In genomic region chr14:98592611-98593170, GRCh38 we compare ENCODE assay signal across 20 cellular contexts.
DNase-seq lines count a peak whose midpoint lies in the region; ATAC-seq, FAIRE-seq and TF ChIP-seq lines count a peak whose summit lies in the region.
"Had no signal": no experiment of that assay in that cellular context is flagged by ENCODE, and none has a peak within 500 bp of the region (broad histone marks: within the 10 kb centered on the region; RNA-seq: fewer than 3 reads in every experiment).

No MANE protein-coding gene starts in this region.

- no peaks in the 10 kb centered on the region for H3K36me3 Mint-ChIP-seq in activated CD8-positive, alpha-beta T cell treated with anti-CD3 and anti-CD28 coated beads, Interleukin-2, amount 10 ng/mL, durations not matched to agents 7 days and 5 days (ENCODE audit: low read depth)
- H3K36me3 Mint-ChIP-seq in activated CD8-positive, alpha-beta T cell treated with anti-CD3 and anti-CD28 coated beads for 36 hours (ENCODE audit: low read depth): peaks cover 3% of the 10 kb centered on the region
- peaks cover 11% of the 10 kb centered on the region for H3K36me3 Mint-ChIP-seq in neural crest cell (ENCODE audit: low read depth)
- H3K36me3 Mint-ChIP-seq in activated T-helper 2 cell treated with anti-CD3 and anti-CD28 coated beads, Interferon-gamma antibody, Interleukin-2, Interleukin-4, amounts not matched to agents 10 μg/mL and 5 μg/mL and 100 μg/mL, durations not matched to agents 14 hours and 24 hours and 36 hours (ENCODE audit: low read depth): no peaks in the 10 kb centered on the region

- H3K36me3 ChIP-seq in K562 (ENCODE audit: control insufficient read depth, insufficient read depth, low read length) (no peaks in the 10 kb centered on the region), testis (ENCODE audit: low read depth, missing control alignments) (no peaks in the 10 kb centered on the region), kidney (ENCODE audit: control insufficient read depth in 1 of 2, insufficient read depth in 2 of 2, low read length in 2 of 2) (no peaks in the 10 kb centered on the region)

- TF ChIP-seq POLR2A in K562 (conservative IDR thresholded peaks at IDR 0.05) (no peak), testis (IDR thresholded peaks at IDR 0.05) (no peak)

- H3K9me3 ChIP-seq in K562 (replicated peaks; ENCODE audit: control insufficient read depth, insufficient read depth, low read depth, low read length) (no peaks in the 10 kb centered on the region), testis (no peaks in the 10 kb centered on the region), kidney (ENCODE audit: control insufficient read depth in 1 of 2, low read length in 2 of 2) (peaks cover 4% of the 10 kb centered on the region in 2 donors)
- H3K9me3 ChIP-seq: A549, Caco-2 had no signal

- H3K27ac Mint-ChIP-seq in activated CD8-positive, alpha-beta T cell treated with anti-CD3 and anti-CD28 coated beads, Interleukin-2, amount 10 ng/mL, durations not matched to agents 7 days and 5 days: no peak overlapping the region
- H3K27ac Mint-ChIP-seq in activated CD8-positive, alpha-beta T cell treated with anti-CD3 and anti-CD28 coated beads for 36 hours: no peak overlapping the region
- peak overlapping the region; percentile 94 for H3K27ac Mint-ChIP-seq in neural crest cell (ENCODE audit: unreplicated experiment)
- H3K27ac Mint-ChIP-seq in activated T-helper 2 cell treated with anti-CD3 and anti-CD28 coated beads, Interferon-gamma antibody, Interleukin-2, Interleukin-4, amounts not matched to agents 10 μg/mL and 5 μg/mL and 100 μg/mL, durations not matched to agents 14 hours and 24 hours and 36 hours: no peak overlapping the region
- H3K27ac Mint-ChIP-seq: CD4-positive, alpha-beta T cell; GM23338 had no signal

- no peak for TF ChIP-seq EP300 in K562 (IDR thresholded peaks at IDR 0.05; ENCODE audit: low read length)

- DNase-seq in activated CD8-positive, alpha-beta T cell treated with anti-CD3 and anti-CD28 coated beads, Interleukin-2, amount 10 ng/mL, durations not matched to agents 7 days and 5 days: peak; percentile 4
- no peak for DNase-seq in activated CD8-positive, alpha-beta T cell treated with anti-CD3 and anti-CD28 coated beads for 36 hours
- no peak for DNase-seq in K562 (ENCODE audit: extremely low read depth in 1 of 4, low spot score in 3 of 4)
- no peak for DNase-seq in neural crest cell (ENCODE audit: low read depth, low spot score)
- DNase-seq in testis: peak; percentile 17
- DNase-seq in kidney: no peak
- DNase-seq in activated T-helper 2 cell treated with anti-CD3 and anti-CD28 coated beads, Interferon-gamma antibody, Interleukin-2, Interleukin-4, amounts not matched to agents 10 μg/mL and 5 μg/mL and 100 μg/mL, durations not matched to agents 14 hours and 24 hours and 36 hours (ENCODE audit: low spot score): no peak
- DNase-seq: AML-193; Caco-2; CD4-positive, alpha-beta T cell; GF-D8; HCEC 1CT; IMR-90 had no signal

- no peaks in the 10 kb centered on the region for H4K20me1 ChIP-seq in K562 (replicated peaks; ENCODE audit: control insufficient read depth, insufficient read depth, low read length)

- H3K4me1 ChIP-seq in K562 (replicated peaks in 1 of 2; ENCODE audit: control insufficient read depth in 2 of 2, insufficient read depth in 2 of 2, low read length in 2 of 2): no peaks in the 10 kb centered on the region
- no peaks in the 10 kb centered on the region for H3K4me1 ChIP-seq in testis
- H3K4me1 ChIP-seq in kidney (ENCODE audit: control insufficient read depth in 1 of 2, insufficient read depth in 1 of 2, low read depth in 1 of 2, low read length in 2 of 2): no peaks in the 10 kb centered on the region
- H3K4me1 ChIP-seq: A549, Caco-2 had no signal

- no peak for TF ChIP-seq RAD21 in K562 (CRISPR knock-in tag; conservative IDR thresholded peaks at IDR 0.05 in 1 of 2, IDR thresholded peaks at IDR 0.05 in 1 of 2)

- H3K4me3 ChIP-seq in K562: no peak overlapping the region
- H3K4me3 ChIP-seq in testis: peak overlapping the region in 1 of 2 donors; percentile 24
- no peak overlapping the region for H3K4me3 ChIP-seq in kidney (ENCODE audit: low read length in 2 of 2)
- H3K4me3 ChIP-seq: A549, GM23338 had no signal

- FAIRE-seq in K562 (lab: Jason Lieb, UNC) (no peak), kidney (lab: Jason Lieb, UNC) (no peak)
- FAIRE-seq: A549, D721Med, H54, HTR-8/SVneo had no signal

- H3K4me1 Mint-ChIP-seq in activated CD8-positive, alpha-beta T cell treated with anti-CD3 and anti-CD28 coated beads, Interleukin-2, amount 10 ng/mL, durations not matched to agents 7 days and 5 days (ENCODE audit: low read depth): no peaks in the 10 kb centered on the region
- no peaks in the 10 kb centered on the region for H3K4me1 Mint-ChIP-seq in activated CD8-positive, alpha-beta T cell treated with anti-CD3 and anti-CD28 coated beads for 36 hours (ENCODE audit: low read depth)
- peaks cover 39% of the 10 kb centered on the region for H3K4me1 Mint-ChIP-seq in neural crest cell
- no peaks in the 10 kb centered on the region for H3K4me1 Mint-ChIP-seq in activated T-helper 2 cell treated with anti-CD3 and anti-CD28 coated beads, Interferon-gamma antibody, Interleukin-2, Interleukin-4, amounts not matched to agents 10 μg/mL and 5 μg/mL and 100 μg/mL, durations not matched to agents 14 hours and 24 hours and 36 hours (ENCODE audit: low read depth)
- H3K4me1 Mint-ChIP-seq: GM23338 had no signal

- no peak for ATAC-seq in activated CD8-positive, alpha-beta T cell treated with anti-CD3 and anti-CD28 coated beads, Interleukin-2, amount 10 ng/mL, durations not matched to agents 7 days and 5 days
- ATAC-seq in activated CD8-positive, alpha-beta T cell treated with anti-CD3 and anti-CD28 coated beads for 36 hours: no peak
- no peak for ATAC-seq in K562
- ATAC-seq in HG03135 (IDR thresholded peaks at IDR 0.05; ENCODE audit: unreplicated experiment): no peak
- ATAC-seq: A549, GM23338 had no signal

- CTCF ChIA-PET in activated CD8-positive, alpha-beta T cell treated with anti-CD3 and anti-CD28 coated beads, Interleukin-2, amount 10 ng/mL, durations not matched to agents 7 days and 5 days (lab: Charles Lee): no interaction called here
- CTCF ChIA-PET in activated CD8-positive, alpha-beta T cell treated with anti-CD3 and anti-CD28 coated beads for 36 hours (lab: Charles Lee): no interaction called here
- CTCF ChIA-PET in K562 (lab: Yijun Ruan, JAX; ENCODE audit: low intra/inter-chr PET ratio): no interaction called here

- H3K9me3 Mint-ChIP-seq in activated CD8-positive, alpha-beta T cell treated with anti-CD3 and anti-CD28 coated beads, Interleukin-2, amount 10 ng/mL, durations not matched to agents 7 days and 5 days (ENCODE audit: insufficient read depth): peaks cover 16% of the 10 kb centered on the region
- peaks cover 13% of the 10 kb centered on the region for H3K9me3 Mint-ChIP-seq in activated CD8-positive, alpha-beta T cell treated with anti-CD3 and anti-CD28 coated beads for 36 hours
- H3K9me3 Mint-ChIP-seq in neural crest cell: peaks cover 8% of the 10 kb centered on the region
- H3K9me3 Mint-ChIP-seq in activated T-helper 2 cell treated with anti-CD3 and anti-CD28 coated beads, Interferon-gamma antibody, Interleukin-2, Interleukin-4, amounts not matched to agents 10 μg/mL and 5 μg/mL and 100 μg/mL, durations not matched to agents 14 hours and 24 hours and 36 hours: peaks cover 16% of the 10 kb centered on the region

- in situ Hi-C loops in K562 (cut with MboI): no loop called here

- no peak overlapping the region for H3K4me3 Mint-ChIP-seq in activated CD8-positive, alpha-beta T cell treated with anti-CD3 and anti-CD28 coated beads, Interleukin-2, amount 10 ng/mL, durations not matched to agents 7 days and 5 days
- H3K4me3 Mint-ChIP-seq in activated CD8-positive, alpha-beta T cell treated with anti-CD3 and anti-CD28 coated beads for 36 hours: no peak overlapping the region
- peak overlapping the region; percentile 10 for H3K4me3 Mint-ChIP-seq in neural crest cell
- no peak overlapping the region for H3K4me3 Mint-ChIP-seq in activated T-helper 2 cell treated with anti-CD3 and anti-CD28 coated beads, Interferon-gamma antibody, Interleukin-2, Interleukin-4, amounts not matched to agents 10 μg/mL and 5 μg/mL and 100 μg/mL, durations not matched to agents 14 hours and 24 hours and 36 hours (ENCODE audit: low read depth)
- H3K4me3 Mint-ChIP-seq: CD4-positive, alpha-beta T cell; GM23338 had no signal

- H3K27ac ChIP-seq in K562 (ENCODE audit: extremely low read depth, low read depth, low read length): no peak overlapping the region
- no peak overlapping the region for H3K27ac ChIP-seq in testis
- H3K27ac ChIP-seq in kidney (ENCODE audit: low read depth in 2 of 2, low read length in 2 of 2): no peak overlapping the region
- H3K27ac ChIP-seq: A549, C4-2B had no signal

- H2AFZ ChIP-seq in K562 (ENCODE audit: low read depth, low read length): no peak overlapping the region
- H2AFZ ChIP-seq: GM23338 had no signal

- H3K79me2 ChIP-seq in K562 (ENCODE audit: control insufficient read depth, insufficient read depth, low read length): no peaks in the 10 kb centered on the region

- POLR2A ChIA-PET in activated CD8-positive, alpha-beta T cell treated with anti-CD3 and anti-CD28 coated beads, Interleukin-2, amount 10 ng/mL, durations not matched to agents 7 days and 5 days (lab: Charles Lee): no interaction called here
- POLR2A ChIA-PET in activated CD8-positive, alpha-beta T cell treated with anti-CD3 and anti-CD28 coated beads for 36 hours (lab: Charles Lee): no interaction called here
- POLR2A ChIA-PET in K562 (lab: Yijun Ruan, JAX): no interaction called here

- no peak for TF ChIP-seq CTCF in activated CD8-positive, alpha-beta T cell treated with anti-CD3 and anti-CD28 coated beads for 36 hours (IDR thresholded peaks at IDR 0.05)
- TF ChIP-seq CTCF in K562 (IDR thresholded peaks at IDR 0.05 in 2 of 3, conservative IDR thresholded peaks at IDR 0.05 in 1 of 3; ENCODE audit: insufficient read depth in 2 of 3, low read depth in 1 of 3, low read length in 3 of 3) (no peak), neural crest cell (conservative IDR thresholded peaks at IDR 0.05) (no peak), testis (IDR thresholded peaks at IDR 0.05) (no peak), kidney (IDR thresholded peaks at IDR 0.05; ENCODE audit: borderline replicate concordance, extremely low read depth, insufficient read depth) (no peak)

- H3K27me3 Mint-ChIP-seq in activated CD8-positive, alpha-beta T cell treated with anti-CD3 and anti-CD28 coated beads, Interleukin-2, amount 10 ng/mL, durations not matched to agents 7 days and 5 days (ENCODE audit: low read depth): no peaks in the 10 kb centered on the region
- no peaks in the 10 kb centered on the region for H3K27me3 Mint-ChIP-seq in activated CD8-positive, alpha-beta T cell treated with anti-CD3 and anti-CD28 coated beads for 36 hours
- H3K27me3 Mint-ChIP-seq in neural crest cell (ENCODE audit: low read depth): peaks cover 8% of the 10 kb centered on the region
- H3K27me3 Mint-ChIP-seq in activated T-helper 2 cell treated with anti-CD3 and anti-CD28 coated beads, Interferon-gamma antibody, Interleukin-2, Interleukin-4, amounts not matched to agents 10 μg/mL and 5 μg/mL and 100 μg/mL, durations not matched to agents 14 hours and 24 hours and 36 hours (ENCODE audit: low read depth): no peaks in the 10 kb centered on the region
- H3K27me3 Mint-ChIP-seq: CD4-positive, alpha-beta T cell had no signal

- no peaks in the 10 kb centered on the region for H3K27me3 ChIP-seq in K562 (ENCODE audit: control insufficient read depth in 2 of 2, insufficient read depth in 2 of 2, low read length in 2 of 2)
- no peaks in the 10 kb centered on the region for H3K27me3 ChIP-seq in testis

- H3K9me1 ChIP-seq in K562 (ENCODE audit: control insufficient read depth, insufficient read depth, low read length): no peaks in the 10 kb centered on the region

- no peak overlapping the region for H3K4me2 ChIP-seq in K562 (ENCODE audit: insufficient read depth, low read length)
- H3K4me2 ChIP-seq: A549, GM23338 had no signal

- no TSS peak for BruUV-seq in K562 (replicated peaks; lab: Mats Ljungman, UMichigan)

- 0% methylated on average over 14 of the region's 21 CpGs for WGBS in K562 (ENCODE audit: insufficient coverage, low coverage, missing lambda C conversion rate)
- WGBS in testis, 2 donors: 60 to 69% methylated on average over 14 to 21 of the region's 21 CpGs

- intact Hi-C loops in activated CD8-positive, alpha-beta T cell treated with anti-CD3 and anti-CD28 coated beads for 36 hours (cut with micrococcal nuclease): no loop called here
- intact Hi-C loops in K562 (cut with micrococcal nuclease) (no loop called here), testis (cut with DNase I; ENCODE audit: low total_unique reads) (no loop called here), kidney (cut with DNase I) (no loop called here)
- intact Hi-C loops in activated T-helper 2 cell treated with anti-CD3 and anti-CD28 coated beads, Interferon-gamma antibody, Interleukin-2, Interleukin-4, amounts not matched to agents 10 μg/mL and 5 μg/mL and 100 μg/mL, durations not matched to agents 14 hours and 24 hours and 36 hours (cut with micrococcal nuclease): no loop called here

- no peak overlapping the region for H3K9ac ChIP-seq in K562 (ENCODE audit: insufficient read depth in 1 of 2, low read depth in 2 of 2, low read length in 2 of 2)
- H3K9ac ChIP-seq in kidney (ENCODE audit: low read length in 2 of 2): no peak overlapping the region

Comparison
In these comparisons a context has a peak if more than half of its experiments do, and no peak if none do; other contexts are left out.
1. DNase-seq: peak in activated CD8-positive, alpha-beta T cell treated with anti-CD3 and anti-CD28 coated beads, Interleukin-2, amount 10 ng/mL, durations not matched to agents 7 days and 5 days (single experiment) and testis (single experiment); none in activated CD8-positive, alpha-beta T cell treated with anti-CD3 and anti-CD28 coated beads for 36 hours (single experiment), K562 (0 of 4), neural crest cell (single experiment), kidney (single experiment) and activated T-helper 2 cell treated with anti-CD3 and anti-CD28 coated beads, Interferon-gamma antibody, Interleukin-2, Interleukin-4, amounts not matched to agents 10 μg/mL and 5 μg/mL and 100 μg/mL, durations not matched to agents 14 hours and 24 hours and 36 hours (single experiment).